28 cellular contexts compared by ENCODE assay signal in genomic region chr12:20360407-20360806, GRCh38. TPM values are rescaled to one million over a fixed set of nuclear protein-coding genes. Genes with fewer than 3 reads are reported as not detected.
"Had no signal": no experiment of that assay in that cellular context is flagged by ENCODE, and none has a peak within 500 bp of the region (broad histone marks: within the 10 kb centered on the region; RNA-seq: fewer than 3 reads in every experiment).

No MANE protein-coding gene starts in this region.

- H3K4me3 Mint-ChIP-seq: activated CD4-positive, alpha-beta memory T cell treated with anti-CD3 and anti-CD28 coated beads, Interleukin-2, amount 10 ng/mL, durations not matched to agents 7 days and 5 days; activated CD4-positive, alpha-beta T cell treated with anti-CD3 and anti-CD28 coated beads, Interleukin-2, amount 10 ng/mL, durations not matched to agents 7 days and 5 days; activated naive CD8-positive, alpha-beta T cell; activated T-cell treated with anti-CD3 and anti-CD28 coated beads, Interleukin-2, amount 50 U/mL, for 4 hours; activated T-helper 17 cell treated with anti-CD3 and anti-CD28 coated beads, Interleukin-2, amount 50 U/mL, for 72 hours; effector memory CD8-positive, alpha-beta T cell had no signal

- H3K27ac Mint-ChIP-seq: activated CD4-positive, alpha-beta memory T cell treated with anti-CD3 and anti-CD28 coated beads, Interleukin-2, amount 10 ng/mL, durations not matched to agents 7 days and 5 days; activated CD4-positive, alpha-beta T cell treated with anti-CD3 and anti-CD28 coated beads, Interleukin-2, amount 10 ng/mL, durations not matched to agents 7 days and 5 days; activated naive CD8-positive, alpha-beta T cell; activated T-helper 17 cell treated with anti-CD3 and anti-CD28 coated beads, Interleukin-2, amount 50 U/mL, for 72 hours; effector memory CD8-positive, alpha-beta T cell had no signal

- H3K4me1 ChIP-seq: foreskin keratinocyte had no signal

- ATAC-seq: activated T-cell treated with anti-CD3 and anti-CD28 coated beads, Interleukin-2, amount 50 U/mL, for 4 hours; activated T-helper 17 cell treated with anti-CD3 and anti-CD28 coated beads, Interleukin-2, amount 50 U/mL, for 72 hours; effector memory CD8-positive, alpha-beta T cell; foreskin keratinocyte had no signal

- H3K4me1 Mint-ChIP-seq: activated CD4-positive, alpha-beta memory T cell treated with anti-CD3 and anti-CD28 coated beads, Interleukin-2, amount 10 ng/mL, durations not matched to agents 7 days and 5 days; activated CD4-positive, alpha-beta T cell treated with anti-CD3 and anti-CD28 coated beads, Interleukin-2, amount 10 ng/mL, durations not matched to agents 7 days and 5 days; activated T-helper 17 cell treated with anti-CD3 and anti-CD28 coated beads, Interleukin-2, amount 50 U/mL, for 72 hours had no signal

- H3K36me3 Mint-ChIP-seq: activated naive CD8-positive, alpha-beta T cell had no signal

- H3K9me3 ChIP-seq: esophagus muscularis mucosa, gastrocnemius medialis had no signal

- H3K27me3 ChIP-seq: brain microvascular endothelial cell, esophagus muscularis mucosa, foreskin keratinocyte, gastrocnemius medialis had no signal

- H3K27ac ChIP-seq: brain microvascular endothelial cell, esophagus muscularis mucosa, foreskin keratinocyte, gastrocnemius medialis had no signal

- H3K9me3 Mint-ChIP-seq: activated CD4-positive, alpha-beta memory T cell treated with anti-CD3 and anti-CD28 coated beads, Interleukin-2, amount 10 ng/mL, durations not matched to agents 7 days and 5 days; activated CD4-positive, alpha-beta T cell treated with anti-CD3 and anti-CD28 coated beads, Interleukin-2, amount 10 ng/mL, durations not matched to agents 7 days and 5 days; activated T-cell treated with anti-CD3 and anti-CD28 coated beads, Interleukin-2, amount 50 U/mL, for 4 hours had no signal

- H3K36me3 ChIP-seq: brain microvascular endothelial cell, esophagus muscularis mucosa, gastrocnemius medialis had no signal

- H3K4me3 ChIP-seq: esophagus muscularis mucosa, gastrocnemius medialis had no signal

- DNase-seq: activated CD4-positive, alpha-beta memory T cell treated with anti-CD3 and anti-CD28 coated beads, Interleukin-2, amount 10 ng/mL, durations not matched to agents 7 days and 5 days; activated CD4-positive, alpha-beta T cell treated with anti-CD3 and anti-CD28 coated beads for 4 hours; activated CD4-positive, alpha-beta T cell treated with anti-CD3 and anti-CD28 coated beads, Interleukin-2, amount 10 ng/mL, durations not matched to agents 7 days and 5 days; activated CD4-positive, alpha-beta T cell treated with anti-CD3 and anti-CD28 coated beads, Interleukin-2, amount 50 U/mL, for 4 hours; activated CD4-positive, CD25-positive, alpha-beta regulatory T cell; activated CD4-positive, CD25-positive, alpha-beta regulatory T cell treated with anti-CD3 and anti-CD28 coated beads, Interleukin-2, amount 50 U/mL, for 72 hours; activated effector memory CD4-positive, alpha-beta T cell treated with Interleukin-2 at 50 U/mL for 16 hours; activated gamma-delta T cell treated with Interleukin-2 at 50 U/mL for 16 hours; activated naive CD4-positive, alpha-beta T cell treated with anti-CD3 and anti-CD28 coated beads, Interleukin-2, amount 50 U/mL, for 16 hours; activated naive CD4-positive, alpha-beta T cell treated with Interleukin-2 at 50 U/mL for 16 hours; activated T-cell treated with anti-CD3 and anti-CD28 coated beads, Interleukin-2, amount 50 U/mL, for 4 hours; amniotic stem cell; anterior cingulate cortex; brain microvascular endothelial cell; caudate nucleus; cortex of kidney; dermis blood vessel endothelial cell; effector CD4-positive, alpha-beta T cell; effector memory CD8-positive, alpha-beta T cell; erythroblast; foreskin keratinocyte; gastrocnemius medialis; glutamatergic neuron; T-helper 2 cell had no signal

- H3K27me3 Mint-ChIP-seq: activated CD4-positive, alpha-beta T cell treated with anti-CD3 and anti-CD28 coated beads, Interleukin-2, amount 10 ng/mL, durations not matched to agents 7 days and 5 days; effector memory CD8-positive, alpha-beta T cell had no signal

RNA-seq across cellular contexts. Expression of gene PDE3A, which starts 7.9 kb away (rescaled TPM):
- total RNA-seq: activated CD4-positive, alpha-beta memory T cell treated with anti-CD3 and anti-CD28 coated beads, Interleukin-2, amount 10 ng/mL, durations not matched to agents 7 days and 5 days; activated CD4-positive, alpha-beta T cell treated with anti-CD3 and anti-CD28 coated beads, Interleukin-2, amount 10 ng/mL, durations not matched to agents 7 days and 5 days; activated T-helper 17 cell treated with anti-CD3 and anti-CD28 coated beads, Interleukin-2, amount 50 U/mL, for 72 hours; foreskin keratinocyte; T-helper 1 cell treated with Interleukin-12 subunit alpha and Interleukin-12 subunit beta and Interleukin-4 antibody, amounts not matched to agents 30 ng/mL and 1 ng/mL, for 36 hours had no signal
- polyA plus RNA-seq: foreskin keratinocyte had no signal
